In the genomic region with DNA sequence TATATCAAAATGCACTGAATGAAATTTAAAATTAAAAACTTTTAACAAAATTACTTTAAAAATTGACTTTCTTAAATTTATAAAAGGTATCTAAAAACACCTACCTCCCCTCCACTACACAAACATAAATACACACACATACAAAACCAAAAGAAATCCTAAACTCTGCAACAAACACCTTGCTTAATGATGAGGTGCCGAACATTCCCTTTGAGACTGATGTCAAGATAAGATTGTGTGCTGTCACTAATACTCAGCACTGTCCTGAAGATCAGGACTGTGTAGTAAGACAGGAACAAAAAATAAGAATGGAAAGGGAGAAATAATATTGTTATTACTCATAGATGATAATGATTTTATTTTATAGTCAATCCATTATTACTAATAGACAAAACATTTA, we compare ENCODE assay signal across 25 cellular contexts. TPM values are rescaled to one million over a fixed set of nuclear protein-coding genes. Genes with fewer than 3 reads are reported as not detected.
DNase-seq lines count a peak whose midpoint lies in the region; ATAC-seq, FAIRE-seq and TF ChIP-seq lines count a peak whose summit lies in the region.
"Had no signal": no experiment of that assay in that cellular context is flagged by ENCODE, and none has a peak within 500 bp of the region (broad histone marks: within the 10 kb centered on the region; RNA-seq: fewer than 3 reads in every experiment).

No MANE protein-coding gene starts in this region.

- POLR2A ChIA-PET in activated naive CD8-positive, alpha-beta T cell treated with anti-CD3 and anti-CD28 coated beads, Interleukin-2, amount 10 ng/mL, durations not matched to agents 7 days and 5 days (lab: Charles Lee), result interaction anchor here (1.8 kb wide), 1 partner anchor 46 kb away, joined by 6 read pairs; a partner anchor contains a TSS

- peak overlapping the region; percentile 4 for H3K4me3 Mint-ChIP-seq in activated naive CD8-positive, alpha-beta T cell treated with anti-CD3 and anti-CD28 coated beads, Interleukin-2, amount 10 ng/mL, durations not matched to agents 7 days and 5 days
- no peak overlapping the region for H3K4me3 Mint-ChIP-seq in activated naive CD8-positive, alpha-beta T cell treated with anti-CD3 and anti-CD28 coated beads for 36 hours
- no peak overlapping the region for H3K4me3 Mint-ChIP-seq in GM23338
- H3K4me3 Mint-ChIP-seq in activated naive CD4-positive, alpha-beta T cell treated with anti-CD3 and anti-CD28 coated beads for 36 hours, result no peak overlapping the region
- H3K4me3 Mint-ChIP-seq: CD14-positive monocyte; CD4-positive, alpha-beta T cell; CD8-positive, alpha-beta memory T cell had no signal

- FAIRE-seq in colon (lab: Jason Lieb, UNC) (peak; percentile 28), small intestine (lab: Jason Lieb, UNC) (peak; percentile 81)
- FAIRE-seq: A549, D721Med, GM12878 had no signal

- H3K27ac ChIP-seq in small intestine (ENCODE audit: low read depth in 1 of 2, low read length in 1 of 2) (no peak overlapping the region), GM23338 (ENCODE audit: low read depth) (no peak overlapping the region), prostate gland (no peak overlapping the region)
- H3K27ac ChIP-seq: BLaER1 treated with 17β-estradiol and CSF1 and Interleukin-3, amounts not matched to agents 10 nM and 100 nM had no signal

- no peaks in the 10 kb centered on the region for H3K27me3 ChIP-seq in small intestine (ENCODE audit: control insufficient read depth in 2 of 2, insufficient read depth in 2 of 2, low read length in 2 of 2)
- H3K27me3 ChIP-seq in GM23338 (ENCODE audit: insufficient read depth), result no peaks in the 10 kb centered on the region
- H3K27me3 ChIP-seq in prostate gland (replicated peaks; ENCODE audit: insufficient read depth), result no peaks in the 10 kb centered on the region
- H3K27me3 ChIP-seq: BE2C; BLaER1 treated with 17β-estradiol and CSF1 and Interleukin-3, amounts not matched to agents 10 nM and 100 nM had no signal

- peaks cover 11% of the 10 kb centered on the region for H3K9me3 Mint-ChIP-seq in activated naive CD8-positive, alpha-beta T cell treated with anti-CD3 and anti-CD28 coated beads, Interleukin-2, amount 10 ng/mL, durations not matched to agents 7 days and 5 days
- peaks cover 13% of the 10 kb centered on the region for H3K9me3 Mint-ChIP-seq in activated naive CD8-positive, alpha-beta T cell treated with anti-CD3 and anti-CD28 coated beads for 36 hours
- no peaks in the 10 kb centered on the region for H3K9me3 Mint-ChIP-seq in GM23338
- peaks cover 4% of the 10 kb centered on the region for H3K9me3 Mint-ChIP-seq in activated naive CD4-positive, alpha-beta T cell treated with anti-CD3 and anti-CD28 coated beads for 36 hours

- H3K4me2 ChIP-seq in GM23338, result no peak overlapping the region

- no peak overlapping the region for H3K27ac Mint-ChIP-seq in activated naive CD8-positive, alpha-beta T cell treated with anti-CD3 and anti-CD28 coated beads, Interleukin-2, amount 10 ng/mL, durations not matched to agents 7 days and 5 days
- no peak overlapping the region for H3K27ac Mint-ChIP-seq in activated naive CD8-positive, alpha-beta T cell treated with anti-CD3 and anti-CD28 coated beads for 36 hours
- H3K27ac Mint-ChIP-seq in GM23338, result no peak overlapping the region
- H3K27ac Mint-ChIP-seq in activated naive CD4-positive, alpha-beta T cell treated with anti-CD3 and anti-CD28 coated beads for 36 hours, result no peak overlapping the region
- H3K27ac Mint-ChIP-seq: CD4-positive, alpha-beta T cell; CD8-positive, alpha-beta memory T cell had no signal

- no peak overlapping the region for H2AFZ ChIP-seq in GM23338

- intact Hi-C loops in prostate gland (cut with DNase I), result no loop called here
- intact Hi-C loops in activated naive CD4-positive, alpha-beta T cell treated with anti-CD3 and anti-CD28 coated beads for 36 hours (cut with micrococcal nuclease), result no loop called here

- no peaks in the 10 kb centered on the region for H3K79me2 ChIP-seq in GM23338 (replicated peaks; ENCODE audit: insufficient read depth)

- no peak for DNase-seq in activated naive CD8-positive, alpha-beta T cell treated with anti-CD3 and anti-CD28 coated beads, Interleukin-2, amount 10 ng/mL, durations not matched to agents 7 days and 5 days
- no peak for DNase-seq in activated naive CD8-positive, alpha-beta T cell treated with anti-CD3 and anti-CD28 coated beads for 36 hours
- no peak for DNase-seq in small intestine
- no peak for DNase-seq in GM23338 (ENCODE audit: low spot score)
- no peak for DNase-seq in prostate gland (ENCODE audit: low spot score)
- no peak for DNase-seq in activated naive CD4-positive, alpha-beta T cell treated with anti-CD3 and anti-CD28 coated beads for 36 hours
- DNase-seq: 8988T; ACHN; AML-193; BE2C; CD4-positive, alpha-beta T cell; CD8-positive, alpha-beta memory T cell; DMS 273 treated with DMSO at 0.1 percent for 48 hours; DMS79; EL; GDM1; GOT3; H7; HCEC 1CT had no signal

- TF ChIP-seq POLR2A in prostate gland (IDR thresholded peaks at IDR 0.05), result no peak

- CTCF ChIA-PET in activated naive CD4-positive, alpha-beta T cell treated with anti-CD3 and anti-CD28 coated beads for 36 hours (lab: Charles Lee), result no interaction called here

- H3K4me1 ChIP-seq in small intestine (ENCODE audit: control insufficient read depth in 2 of 2, insufficient read depth in 1 of 2, low read depth in 1 of 2, low read length in 1 of 2) (no peaks in the 10 kb centered on the region), GM23338 (ENCODE audit: insufficient read depth) (no peaks in the 10 kb centered on the region), prostate gland (replicated peaks) (no peaks in the 10 kb centered on the region)
- H3K4me1 ChIP-seq: BE2C had no signal

- WGBS in small intestine, 3 donors, result 76 to 83% (median 77%) methylated on average over 1 of the region's 1 CpG
- WGBS in prostate gland, result 75% methylated on average over 1 of the region's 1 CpG

- ATAC-seq in activated naive CD8-positive, alpha-beta T cell treated with anti-CD3 and anti-CD28 coated beads, Interleukin-2, amount 10 ng/mL, durations not matched to agents 7 days and 5 days (ENCODE audit: low read depth), result no peak
- ATAC-seq in GM23338, result no peak

- H3K27me3 Mint-ChIP-seq in activated naive CD8-positive, alpha-beta T cell treated with anti-CD3 and anti-CD28 coated beads, Interleukin-2, amount 10 ng/mL, durations not matched to agents 7 days and 5 days, result no peaks in the 10 kb centered on the region
- H3K27me3 Mint-ChIP-seq in activated naive CD8-positive, alpha-beta T cell treated with anti-CD3 and anti-CD28 coated beads for 36 hours, result no peaks in the 10 kb centered on the region
- no peaks in the 10 kb centered on the region for H3K27me3 Mint-ChIP-seq in GM23338 (ENCODE audit: insufficient read depth, low read depth, poor library complexity)
- H3K27me3 Mint-ChIP-seq in activated naive CD4-positive, alpha-beta T cell treated with anti-CD3 and anti-CD28 coated beads for 36 hours (ENCODE audit: low read depth), result no peaks in the 10 kb centered on the region

- no peak for TF ChIP-seq CTCF in GM23338 (conservative IDR thresholded peaks at IDR 0.05; ENCODE audit: low read depth in 2 of 2)
- TF ChIP-seq CTCF in prostate gland (IDR thresholded peaks at IDR 0.05), result no peak

- H3K4me3 ChIP-seq in small intestine (ENCODE audit: low read depth in 1 of 2, low read length in 2 of 2) (no peak overlapping the region), GM23338 (no peak overlapping the region), prostate gland (no peak overlapping the region)
- H3K4me3 ChIP-seq: A549; BLaER1 treated with 17β-estradiol and CSF1 and Interleukin-3, amounts not matched to agents 10 nM and 100 nM; GM12878 had no signal

- H3K36me3 ChIP-seq in small intestine (ENCODE audit: control insufficient read depth in 2 of 2, insufficient read depth in 2 of 2, low read length in 2 of 2) (no peaks in the 10 kb centered on the region), GM23338 (ENCODE audit: insufficient read depth) (no peaks in the 10 kb centered on the region), prostate gland (no peaks in the 10 kb centered on the region)
- H3K36me3 ChIP-seq: BE2C had no signal

- no peaks in the 10 kb centered on the region for H4K20me1 ChIP-seq in GM23338 (replicated peaks; ENCODE audit: insufficient read depth)
- H4K20me1 ChIP-seq: BLaER1 treated with 17β-estradiol and CSF1 and Interleukin-3, amounts not matched to agents 10 nM and 100 nM had no signal

- 0 out of 2 replicates have a peak, but pooled peaks cover 3% of the 10 kb centered on the region for H3K9me2 ChIP-seq in GM23338 (ENCODE audit: insufficient read depth)

- H3K9me3 ChIP-seq in small intestine (ENCODE audit: control insufficient read depth, low read depth) (no peaks in the 10 kb centered on the region), prostate gland (no peaks in the 10 kb centered on the region)
- H3K9me3 ChIP-seq: BE2C had no signal

- peaks cover 13% of the 10 kb centered on the region for H3K4me1 Mint-ChIP-seq in activated naive CD8-positive, alpha-beta T cell treated with anti-CD3 and anti-CD28 coated beads, Interleukin-2, amount 10 ng/mL, durations not matched to agents 7 days and 5 days
- peaks cover 8% of the 10 kb centered on the region for H3K4me1 Mint-ChIP-seq in activated naive CD8-positive, alpha-beta T cell treated with anti-CD3 and anti-CD28 coated beads for 36 hours
- peaks cover 8% of the 10 kb centered on the region; the same call in 2 of the 3 replicates for H3K4me1 Mint-ChIP-seq in GM23338
- peaks cover 14% of the 10 kb centered on the region for H3K4me1 Mint-ChIP-seq in activated naive CD4-positive, alpha-beta T cell treated with anti-CD3 and anti-CD28 coated beads for 36 hours (ENCODE audit: low read depth)

- H3K36me3 Mint-ChIP-seq in activated naive CD8-positive, alpha-beta T cell treated with anti-CD3 and anti-CD28 coated beads, Interleukin-2, amount 10 ng/mL, durations not matched to agents 7 days and 5 days, result peaks cover 18% of the 10 kb centered on the region
- peaks cover 6% of the 10 kb centered on the region for H3K36me3 Mint-ChIP-seq in activated naive CD8-positive, alpha-beta T cell treated with anti-CD3 and anti-CD28 coated beads for 36 hours
- H3K36me3 Mint-ChIP-seq in GM23338 (ENCODE audit: low read depth), result peaks cover 6% of the 10 kb centered on the region; the same call in 1 of the 3 replicates
- H3K36me3 Mint-ChIP-seq in activated naive CD4-positive, alpha-beta T cell treated with anti-CD3 and anti-CD28 coated beads for 36 hours (ENCODE audit: low read depth), result no peaks in the 10 kb centered on the region

- no peaks in the 10 kb centered on the region for H3F3A ChIP-seq in GM23338 (replicated peaks; ENCODE audit: low read depth)

RNA-seq across cellular contexts. Expression of a gene that starts 45.1 kb away (rescaled TPM):
- 100 to 1,000 TPM; 410 to 415 TPM for total RNA-seq in activated naive CD8-positive, alpha-beta T cell treated with anti-CD3 and anti-CD28 coated beads, Interleukin-2, amount 10 ng/mL, durations not matched to agents 7 days and 5 days
- total RNA-seq in activated naive CD8-positive, alpha-beta T cell treated with anti-CD3 and anti-CD28 coated beads for 36 hours, result 100 to 1,000 TPM; 191 to 193 TPM
- polyA plus RNA-seq in small intestine, result 10 to 100 TPM in 2 of 3 donors, 1 to 10 TPM in 1; 9.6 to 35.8 (median 18.9) TPM
- 0.28 and 0.93 TPM in 2 replicates for total RNA-seq in GM23338 (2014; rRNA removed; shearing (Covaris generic))
- polyA plus RNA-seq in GM23338 (2016; fragmentation: Nextera tagmentation; extraction: Ambion mirVana), result 0.70 and 0.89 TPM in 2 replicates
- total RNA-seq in prostate gland, result 10 to 100 TPM in 1 of 2 donors, 1 to 10 TPM in 1; 5.7 to 12.2 TPM
- 100 to 1,000 TPM; 239 to 255 TPM for total RNA-seq in activated naive CD4-positive, alpha-beta T cell treated with anti-CD3 and anti-CD28 coated beads for 36 hours
- polyA plus RNA-seq: A549 had no signal

RNA-seq across cellular contexts. Expression of a gene that starts 45.7 kb away (rescaled TPM):
- total RNA-seq in activated naive CD8-positive, alpha-beta T cell treated with anti-CD3 and anti-CD28 coated beads, Interleukin-2, amount 10 ng/mL, durations not matched to agents 7 days and 5 days, result 10 to 100 TPM; 25.2 to 26.1 TPM
- 10 to 100 TPM; 14.6 TPM for total RNA-seq in activated naive CD8-positive, alpha-beta T cell treated with anti-CD3 and anti-CD28 coated beads for 36 hours
- polyA plus RNA-seq in small intestine (1 to 10 TPM; 7.3 to 9.6 (median 8.5) TPM), GM23338 (2016; fragmentation: Nextera tagmentation; extraction: Ambion mirVana) (36.2 and 37.9 TPM in 2 replicates)
- total RNA-seq in GM23338 (2014; rRNA removed; shearing (Covaris generic)), result 31.5 and 32.6 TPM in 2 replicates
- 10 to 100 TPM; 12.8 to 38.3 TPM for total RNA-seq in prostate gland
- 10 to 100 TPM; 12.0 to 12.3 TPM for total RNA-seq in activated naive CD4-positive, alpha-beta T cell treated with anti-CD3 and anti-CD28 coated beads for 36 hours

Comparison
In these comparisons a context has a peak if more than half of its experiments do, and no peak if none do; other contexts are left out.
1. RNA of a gene that starts 45.1 kb away (total RNA-seq): 410 to 415 TPM in activated naive CD8-positive, alpha-beta T cell treated with anti-CD3 and anti-CD28 coated beads, Interleukin-2, amount 10 ng/mL, durations not matched to agents 7 days and 5 days, 239 to 255 TPM in activated naive CD4-positive, alpha-beta T cell treated with anti-CD3 and anti-CD28 coated beads for 36 hours and 191 to 193 TPM in activated naive CD8-positive, alpha-beta T cell treated with anti-CD3 and anti-CD28 coated beads for 36 hours; 5.7 to 12.2 TPM in prostate gland and 0.28 to 0.93 TPM in GM23338; every median in the first group is over 10 times any median in the second.